ENCODE assay signal across 1 cellular context in the genomic region with DNA sequence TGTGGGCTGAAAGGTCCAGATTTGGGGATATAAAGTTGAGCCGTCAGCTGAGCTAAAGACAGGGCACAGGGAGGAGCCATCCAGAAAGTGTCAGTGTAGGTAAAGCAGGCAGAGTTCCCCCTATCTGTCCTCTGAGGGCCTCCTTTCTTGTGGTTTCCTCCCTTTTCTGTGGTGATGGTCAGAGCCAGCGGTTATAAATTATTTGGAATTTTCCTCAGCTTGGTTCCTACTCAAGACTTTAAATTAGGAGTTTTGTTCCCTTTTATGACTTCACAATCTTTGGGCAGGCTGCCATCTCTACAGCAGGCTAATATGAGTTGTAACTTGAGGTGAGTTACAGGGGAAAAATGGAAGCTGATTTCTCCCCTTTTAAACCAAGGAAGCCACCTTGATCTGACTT.
TF ChIP-seq lines count a peak whose summit lies in the region.

No MANE protein-coding gene starts in this region.

TF ChIP-seq in liver, 16 proteins besides CTCF, POLR2A, EP300 and RAD21 (continued from another document):
- TF ChIP-seq FOXA1 (IDR thresholded peaks at IDR 0.05): no peak
- TF ChIP-seq GABPA (IDR thresholded peaks at IDR 0.05 in 1 of 2, conservative IDR thresholded peaks at IDR 0.05 in 1 of 2): no peak
- TF ChIP-seq NR2F2 (IDR thresholded peaks at IDR 0.05): no peak
- TF ChIP-seq RXRA (IDR thresholded peaks at IDR 0.05): no peak
- no peak for TF ChIP-seq EGR1 (IDR thresholded peaks at IDR 0.05; ENCODE audit: low read depth in 2 of 2)
- TF ChIP-seq HNF4G (IDR thresholded peaks at IDR 0.05): no peak
